Comparison of ENCODE assay signal across 7 cellular contexts in genomic region chr15:67622110-67622509, GRCh38.
"Had no signal": no experiment of that assay in that cellular context is flagged by ENCODE, and none has a peak within 500 bp of the region (broad histone marks: within the 10 kb centered on the region; RNA-seq: fewer than 3 reads in every experiment).

No MANE protein-coding gene starts in this region.

- ATAC-seq: GM12878 had no signal

- FAIRE-seq: GM12878, GM12891, GM12892, GM18507, GM19239 had no signal

- DNase-seq: GDM1, GF-D8 had no signal

- H3K4me3 ChIP-seq: GM12878 had no signal
